In genomic region chr3:195155842-195156241, GRCh38 we compare ENCODE assay signal across 14 cellular contexts.
DNase-seq lines count a peak whose midpoint lies in the region; ATAC-seq, FAIRE-seq and TF ChIP-seq lines count a peak whose summit lies in the region.
"Had no signal": no experiment of that assay in that cellular context is flagged by ENCODE, and none has a peak within 500 bp of the region (broad histone marks: within the 10 kb centered on the region; RNA-seq: fewer than 3 reads in every experiment).

No MANE protein-coding gene starts in this region.

- peaks cover 0 to 5% of the 10 kb centered on the region in 2 experiments; a peak in 2 of 4 replicates for H3K79me2 ChIP-seq in H1 (ENCODE audit: control insufficient read depth in 1 of 2, insufficient read depth in 2 of 2, low read length in 2 of 2)

- no peaks in the 10 kb centered on the region for H4K20me1 ChIP-seq in H1 (replicated peaks in 1 of 2; ENCODE audit: control insufficient read depth in 1 of 2, insufficient read depth in 2 of 2, low read length in 2 of 2)

- no peak for TF ChIP-seq RAD21 in H1 (IDR thresholded peaks at IDR 0.05 in 1 of 2, conservative IDR thresholded peaks at IDR 0.05 in 1 of 2; ENCODE audit: low read depth in 2 of 2, low read length in 2 of 2)

- 0 out of 4 replicates have a peak overlapping the region, but pooled peaks of 1 of the 2 experiments have one; percentile 8 for H3K4me2 ChIP-seq in H1 (ENCODE audit: insufficient read depth in 1 of 2, low read depth in 2 of 2, low read length in 2 of 2)

- H2BK20ac ChIP-seq in H1 (ENCODE audit: low read length) = no peak overlapping the region

- H4K8ac ChIP-seq in H1 (ENCODE audit: extremely low read depth, insufficient read depth, low read length) = no peak overlapping the region

- H3K23ac ChIP-seq in H1 (ENCODE audit: insufficient read length) = no peak overlapping the region

- H2BK15ac ChIP-seq in H1 (ENCODE audit: low read length) = no peak overlapping the region; the same call in 1 of the 2 replicates

- H3K27ac ChIP-seq in left ventricle myocardium inferior (replicated peaks) (peak overlapping the region; percentile 92), H1 (ENCODE audit: low read depth, low read length) (no peak overlapping the region), urinary bladder (ENCODE audit: low read depth) (peak overlapping the region; percentile 44)

- CTCF ChIA-PET in H1 (lab: Charles Lee; ENCODE audit: partially characterized antibody) = interaction anchor here (1.3 kb wide), 1 partner anchor 100 kb away, joined by 4 read pairs; no protein-coding TSS in a partner anchor

- no peak overlapping the region for H3K18ac ChIP-seq in H1 (ENCODE audit: extremely low read depth, low read length)

- no peak overlapping the region for H3K4ac ChIP-seq in H1 (replicated peaks; ENCODE audit: insufficient read length, low read depth, low read length)

- H3K14ac ChIP-seq in H1 (ENCODE audit: insufficient read length) = no peak overlapping the region

- no peak for TF ChIP-seq CTCF in left ventricle myocardium inferior (IDR thresholded peaks at IDR 0.05; ENCODE audit: borderline replicate concordance)
- TF ChIP-seq CTCF in H1 (IDR thresholded peaks at IDR 0.05; ENCODE audit: control extremely low read depth in 1 of 3, insufficient read depth in 1 of 3, low read depth in 1 of 3, low read length in 3 of 3) = no peak
- no peak for TF ChIP-seq CTCF in nephron (IDR thresholded peaks at IDR 0.05; ENCODE audit: unreplicated experiment in 3 of 3)

- H3K4me3 ChIP-seq in left ventricle myocardium inferior (no peak overlapping the region), H1 (ENCODE audit: extremely low read depth in 1 of 4, insufficient read depth in 2 of 4, low read depth in 3 of 4, low read length in 4 of 4) (no peak overlapping the region), urinary bladder (ENCODE audit: low read depth, low read length) (no peak overlapping the region)
- H3K4me3 ChIP-seq: thyroid gland had no signal

- 90% methylated on average over 7 of the region's 7 CpGs; no CpG with 5 or more reads in 1 of the 2 experiments for WGBS in H1 (ENCODE audit: extremely low coverage in 1 of 2, insufficient coverage in 1 of 2, insufficient read length in 1 of 2, insufficient replicate concordance in 2 of 2, low coverage in 1 of 2, low lambda C conversion rate in 2 of 2, missing lambda C conversion rate in 1 of 2), 2 experiments
- 61% methylated on average over 7 of the region's 7 CpGs for WGBS in urinary bladder

- intact Hi-C loops in left ventricle myocardium inferior (cut with micrococcal nuclease) = no loop called here
- intact Hi-C loops in left cardiac atrium (cut with DNase I) = loop anchor here in 1 of 2 donors (5.0 kb wide), 1 partner anchor 86 kb away; no protein-coding TSS in a partner anchor

- H2AK5ac ChIP-seq in H1 (ENCODE audit: low read depth, low read length) = no peak overlapping the region

- H3K36me3 Mint-ChIP-seq in nephron (ENCODE audit: low read depth) = peaks cover 3% of the 10 kb centered on the region
- H3K36me3 Mint-ChIP-seq: natural killer cell treated with Interleukin-12 subunit alpha and Interleukin-12 subunit beta and Interleukin-15 and Interleukin-18, amount 100 ng/mL, for 72 hours had no signal

- TF ChIP-seq EP300 in H1 (IDR thresholded peaks at IDR 0.05; ENCODE audit: borderline replicate concordance in 1 of 2, low read depth in 2 of 2, low read length in 2 of 2) = no peak

- no peak for DNase-seq in left ventricle myocardium inferior
- DNase-seq in left cardiac atrium = no peak
- no peak for DNase-seq in H1 (ENCODE audit: low read depth in 1 of 2, low spot score in 2 of 2)
- no peak for DNase-seq in hippocampal formation (lab: John Stamatoyannopoulos, UW)
- no peak for DNase-seq in NCI-H1092 treated with DMSO at 0.1 percent for 48 hours (lab: John Stamatoyannopoulos, UW)
- DNase-seq: activated CD4-positive, alpha-beta T cell treated with anti-CD3 and anti-CD28 coated beads for 36 hours; activated T-cell treated with anti-CD3 and anti-CD28 coated beads, Interleukin-2, amount 50 U/mL, for 4 hours; islet precursor cell; NK-92 treated with Interleukin-12 subunit alpha and Interleukin-12 subunit beta, amount 100 ng/mL, for 24 hours had no signal

- no peak overlapping the region for H2AFZ ChIP-seq in H1 (ENCODE audit: low read length)

- peaks cover 86% of the 10 kb centered on the region for H3K4me1 Mint-ChIP-seq in nephron

- H3K4me1 ChIP-seq in left ventricle myocardium inferior (peaks cover 92% of the 10 kb centered on the region), H1 (replicated peaks in 1 of 4; ENCODE audit: control insufficient read depth in 3 of 4, insufficient read depth in 4 of 4, low read length in 3 of 4) (peaks cover 15 to 42% (median 27%) of the 10 kb centered on the region in 4 experiments), urinary bladder (ENCODE audit: insufficient read depth) (no peaks in the 10 kb centered on the region)

- no peaks in the 10 kb centered on the region for H3K9me3 ChIP-seq in left ventricle myocardium inferior (replicated peaks)
- H3K9me3 ChIP-seq in H1 (ENCODE audit: insufficient read depth in 2 of 2, low read depth in 1 of 2, low read length in 1 of 2) = no peaks in the 10 kb centered on the region
- H3K9me3 ChIP-seq: thyroid gland had no signal

- no peak for TF ChIP-seq POLR2A in H1 (IDR thresholded peaks at IDR 0.05; ENCODE audit: control extremely low read depth in 1 of 2, low read depth in 2 of 2, low read length in 2 of 2)

- peaks cover 6% of the 10 kb centered on the region for H3K27me3 Mint-ChIP-seq in nephron (ENCODE audit: low read depth)
- H3K27me3 Mint-ChIP-seq: activated CD4-positive, alpha-beta T cell treated with anti-CD3 and anti-CD28 coated beads for 36 hours; natural killer cell treated with Interleukin-12 subunit alpha and Interleukin-12 subunit beta and Interleukin-15 and Interleukin-18, amount 100 ng/mL, for 72 hours had no signal

- H2BK5ac ChIP-seq in H1 (ENCODE audit: low read depth, low read length) = no peak overlapping the region

- H3K36me3 ChIP-seq in left ventricle myocardium inferior = no peaks in the 10 kb centered on the region
- H3K36me3 ChIP-seq in H1 (ENCODE audit: control insufficient read depth in 2 of 4, insufficient read depth in 4 of 4, low read length in 3 of 4) = no peaks in the 10 kb centered on the region
- no peaks in the 10 kb centered on the region for H3K36me3 ChIP-seq in urinary bladder (ENCODE audit: insufficient read depth)
- H3K36me3 ChIP-seq: thyroid gland had no signal

- H2BK120ac ChIP-seq in H1 (replicated peaks; ENCODE audit: low read depth, low read length) = peak overlapping the region; percentile 36

- no peak for ATAC-seq in left cardiac atrium
- no peak for ATAC-seq in HG02981 (IDR thresholded peaks at IDR 0.05; ENCODE audit: unreplicated experiment)
- ATAC-seq: activated T-cell treated with anti-CD3 and anti-CD28 coated beads, Interleukin-2, amount 50 U/mL, for 4 hours had no signal

- H2BK12ac ChIP-seq in H1 (ENCODE audit: low read depth, low read length) = no peak overlapping the region

- peaks cover 7% of the 10 kb centered on the region; the same call in 1 of the 2 replicates for H3K79me1 ChIP-seq in H1 (ENCODE audit: low read depth, low read length)

- H3K9ac ChIP-seq in H1 (replicated peaks in 1 of 4; ENCODE audit: extremely low read depth in 1 of 4, low read depth in 3 of 4, low read length in 3 of 4) = no peak overlapping the region

- POLR2A ChIA-PET in H1 (lab: Charles Lee; ENCODE audit: partially characterized antibody) = interaction anchor here (0.7 kb wide), 1 partner anchor 40 kb away, joined by 3 read pairs; no protein-coding TSS in a partner anchor

- no peak for FAIRE-seq in H1 (lab: Jason Lieb, UNC)

- H3K27me3 ChIP-seq in left ventricle myocardium inferior (ENCODE audit: low read depth) = no peaks in the 10 kb centered on the region
- H3K27me3 ChIP-seq in H1 (replicated peaks in 1 of 4; ENCODE audit: control insufficient read depth in 3 of 4, extremely low read depth in 1 of 4, insufficient read depth in 3 of 4, low read length in 3 of 4) = no peaks in the 10 kb centered on the region
- H3K27me3 ChIP-seq: thyroid gland had no signal

- H3K56ac ChIP-seq in H1 (replicated peaks; ENCODE audit: insufficient read length, low read depth, low read length) = no peak overlapping the region

- H3K23me2 ChIP-seq in H1 (ENCODE audit: low read depth, low read length) = 0 out of 2 replicates have a peak, but pooled peaks cover under 1% of the 10 kb centered on the region

- peak overlapping the region; percentile 13 to 48 (median 35) for H3K4me3 Mint-ChIP-seq in nephron
- H3K4me3 Mint-ChIP-seq: activated CD4-positive, alpha-beta T cell treated with anti-CD3 and anti-CD28 coated beads for 36 hours; activated T-cell treated with anti-CD3 and anti-CD28 coated beads, Interleukin-2, amount 50 U/mL, for 4 hours; natural killer cell treated with Interleukin-12 subunit alpha and Interleukin-12 subunit beta and Interleukin-15 and Interleukin-18, amount 100 ng/mL, for 72 hours had no signal

- no peak overlapping the region for H4K91ac ChIP-seq in H1 (replicated peaks; ENCODE audit: insufficient read length, low read length)

- no peak overlapping the region for H4K5ac ChIP-seq in H1 (ENCODE audit: insufficient read length, low read depth, low read length)

- no peaks in the 10 kb centered on the region for H3K9me3 Mint-ChIP-seq in nephron
- H3K9me3 Mint-ChIP-seq: activated T-cell treated with anti-CD3 and anti-CD28 coated beads, Interleukin-2, amount 50 U/mL, for 4 hours; natural killer cell treated with Interleukin-12 subunit alpha and Interleukin-12 subunit beta and Interleukin-15 and Interleukin-18, amount 100 ng/mL, for 72 hours had no signal

- peak overlapping the region; percentile 93 to 99 (median 97) for H3K27ac Mint-ChIP-seq in nephron
- H3K27ac Mint-ChIP-seq: activated CD4-positive, alpha-beta T cell treated with anti-CD3 and anti-CD28 coated beads for 36 hours had no signal

TF ChIP-seq in H1, 55 proteins besides CTCF, POLR2A, EP300 and RAD21:
- TF ChIP-seq, protein P1, sequence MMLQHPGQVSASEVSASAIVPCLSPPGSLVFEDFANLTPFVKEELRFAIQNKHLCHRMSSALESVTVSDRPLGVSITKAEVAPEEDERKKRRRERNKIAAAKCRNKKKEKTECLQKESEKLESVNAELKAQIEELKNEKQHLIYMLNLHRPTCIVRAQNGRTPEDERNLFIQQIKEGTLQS (IDR thresholded peaks at IDR 0.05; ENCODE audit: insufficient read depth, low read depth, low read length) = no peak
- TF ChIP-seq USF2 (IDR thresholded peaks at IDR 0.05; ENCODE audit: low read length) = no peak
